In the genomic region with DNA sequence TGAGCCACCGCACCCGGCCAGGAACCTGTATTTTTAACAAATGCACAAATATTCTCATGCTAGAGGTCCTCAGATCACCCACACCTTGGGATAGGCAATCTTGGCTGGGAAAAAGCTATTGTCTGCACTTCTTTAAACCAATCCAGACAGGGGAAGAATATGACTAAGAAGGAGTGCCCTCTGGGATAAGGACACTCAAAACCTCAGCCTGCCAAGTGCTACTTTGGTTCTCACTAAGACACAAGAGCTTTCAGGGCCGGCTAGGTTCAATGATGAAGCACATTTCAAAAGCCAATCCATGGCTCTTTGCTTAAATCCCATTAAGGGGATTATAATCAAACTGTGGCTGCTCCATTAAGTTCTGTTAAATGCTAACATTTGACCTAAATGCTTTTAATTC, we compare ENCODE assay signal across 23 cellular contexts. TPM values are rescaled to one million over a fixed set of nuclear protein-coding genes. Genes with fewer than 3 reads are reported as not detected.
A peak's percentile ranks its signal among the peaks of the same experiment; 100 is the strongest.
DNase-seq lines count a peak whose midpoint lies in the region; ATAC-seq and TF ChIP-seq lines count a peak whose summit lies in the region.
"Had no signal": no experiment of that assay in that cellular context is flagged by ENCODE, and none has a peak within 500 bp of the region (broad histone marks: within the 10 kb centered on the region; RNA-seq: fewer than 3 reads in every experiment).

No MANE protein-coding gene starts in this region.

- H3K27ac ChIP-seq in left ventricle myocardium inferior (replicated peaks) (no peak overlapping the region), WERI-Rb-1 (no peak overlapping the region), left lung (no peak overlapping the region)
- H3K27ac ChIP-seq: heart right ventricle, parathyroid adenoma, vagina had no signal

- TF ChIP-seq CTCF in left ventricle myocardium inferior (IDR thresholded peaks at IDR 0.05; ENCODE audit: borderline replicate concordance) = no peak
- TF ChIP-seq CTCF in WERI-Rb-1 (IDR thresholded peaks at IDR 0.05; ENCODE audit: low read depth, low read length) = no peak
- TF ChIP-seq CTCF in left lung (IDR thresholded peaks at IDR 0.05) = no peak

- no peaks in the 10 kb centered on the region for H3K36me3 ChIP-seq in left ventricle myocardium inferior
- 0 out of 2 replicates have a peak, but pooled peaks cover 3% of the 10 kb centered on the region for H3K36me3 ChIP-seq in WERI-Rb-1
- H3K36me3 ChIP-seq in left lung = peaks cover 0 to 4% of the 10 kb centered on the region in 2 donors
- H3K36me3 ChIP-seq: vagina had no signal

- H3K4me3 ChIP-seq in left ventricle myocardium inferior (no peak overlapping the region), WERI-Rb-1 (ENCODE audit: low read depth, low read length) (no peak overlapping the region), left lung (no peak overlapping the region)
- H3K4me3 ChIP-seq: heart right ventricle, vagina had no signal

- intact Hi-C loops in left ventricle myocardium superior (cut with micrococcal nuclease) = no loop called here
- intact Hi-C loops in left ventricle myocardium inferior (cut with micrococcal nuclease) = no loop called here
- intact Hi-C loops in left lung (cut with DNase I) = no loop called here

- H3K27me3 ChIP-seq in left ventricle myocardium inferior (ENCODE audit: low read depth) = no peaks in the 10 kb centered on the region
- no peaks in the 10 kb centered on the region for H3K27me3 ChIP-seq in WERI-Rb-1 (ENCODE audit: insufficient read depth, low read depth, severe bottlenecking)
- no peaks in the 10 kb centered on the region for H3K27me3 ChIP-seq in left lung
- H3K27me3 ChIP-seq: heart right ventricle, vagina had no signal

- DNase-seq in left ventricle myocardium superior = no peak
- DNase-seq in left ventricle myocardium inferior = no peak
- DNase-seq in WERI-Rb-1 = peak; percentile 78
- DNase-seq in left lung = no peak
- DNase-seq in DMS114 treated with DMSO at 0.1 percent for 48 hours (lab: John Stamatoyannopoulos, UW; ENCODE audit: unreplicated experiment) = no peak
- no peak for DNase-seq in stimulated activated naive CD8-positive, alpha-beta T cell treated with anti-CD3 and anti-CD28 coated beads, Interleukin-15, Interleukin-2, amounts not matched to agents 100 U/mL and 50 U/mL, for 24 hours
- no peak for DNase-seq in DMS 273 (lab: John Stamatoyannopoulos, UW; ENCODE audit: unreplicated experiment)
- DNase-seq: ACHN; activated CD4-positive, alpha-beta T cell treated with anti-CD3 and anti-CD28 coated beads, Interleukin-2, amount 10 ng/mL, durations not matched to agents 7 days and 5 days; activated CD8-positive, alpha-beta memory T cell treated with anti-CD3 and anti-CD28 coated beads, Interleukin-2, amount 50 U/mL, for 48 hours; activated naive CD4-positive, alpha-beta T cell; effector memory CD8-positive, alpha-beta T cell; heart right ventricle; MV-4-11; NCI-H2029 treated with DMSO at 0.1 percent for 48 hours; NCI-H526 treated with DMSO at 0.1 percent for 48 hours; stimulated activated CD4-positive, alpha-beta T cell treated with anti-CD3 and anti-CD28 coated beads, Interleukin-4, amount 100 ng/mL, for 24 hours; T-helper 1 cell had no signal

- ATAC-seq in left ventricle myocardium superior (peak; percentile 40), left lung (peak; percentile 91), GM19395 (IDR thresholded peaks at IDR 0.05; ENCODE audit: unreplicated experiment) (no peak)
- ATAC-seq in stimulated activated naive CD8-positive, alpha-beta T cell treated with anti-CD3 and anti-CD28 coated beads, Interleukin-15, Interleukin-2, amounts not matched to agents 100 U/mL and 50 U/mL, for 24 hours = no peak
- ATAC-seq: effector memory CD8-positive, alpha-beta T cell; HCT116; natural killer cell treated with Interleukin-12 subunit alpha and Interleukin-12 subunit beta and Interleukin-15 and Interleukin-18, amount 100 ng/mL, for 72 hours had no signal

- H3K9me3 ChIP-seq in left ventricle myocardium inferior (replicated peaks) (no peaks in the 10 kb centered on the region), WERI-Rb-1 (ENCODE audit: severe bottlenecking) (no peaks in the 10 kb centered on the region), left lung (no peaks in the 10 kb centered on the region)
- H3K9me3 ChIP-seq: heart right ventricle, vagina had no signal

- peaks cover 21% of the 10 kb centered on the region for H3K4me1 ChIP-seq in left ventricle myocardium inferior
- H3K4me1 ChIP-seq in left lung = peaks cover 0 to 19% of the 10 kb centered on the region in 2 donors
- H3K4me1 ChIP-seq: parathyroid adenoma had no signal

RNA-seq across cellular contexts. Expression of gene SLC23A2, which starts 56.8 kb away (rescaled TPM):
- total RNA-seq in left ventricle myocardium superior (6.4 TPM), left ventricle myocardium inferior (6.3 TPM), left lung (10 to 100 TPM; 15.8 to 27.1 TPM)

Comparison
In these comparisons a context has a peak if more than half of its experiments do, and no peak if none do; other contexts are left out.
1. ATAC-seq: peak in left ventricle myocardium superior (single experiment) and left lung (single experiment); none in GM19395 (single experiment) and stimulated activated naive CD8-positive, alpha-beta T cell treated with anti-CD3 and anti-CD28 coated beads, Interleukin-15, Interleukin-2, amounts not matched to agents 100 U/mL and 50 U/mL, for 24 hours (single experiment).